In genomic region chr18:50334546-50335152, GRCh38 we compare ENCODE assay signal across 13 cellular contexts. TPM values are rescaled to one million over a fixed set of nuclear protein-coding genes. Genes with fewer than 3 reads are reported as not detected.
DNase-seq lines count a peak whose midpoint lies in the region; ATAC-seq, FAIRE-seq and TF ChIP-seq lines count a peak whose summit lies in the region.
"Had no signal": no experiment of that assay in that cellular context is flagged by ENCODE, and none has a peak within 500 bp of the region (broad histone marks: within the 10 kb centered on the region; RNA-seq: fewer than 3 reads in every experiment).

No MANE protein-coding gene starts in this region.

- POLR2A ChIA-PET in GM12878 (lab: Charles Lee): no interaction called here

- no peak for TF ChIP-seq POLR2A in GM12878 (IDR thresholded peaks at IDR 0.05; ENCODE audit: low read depth, low read length)

- peak; percentile 43 to 66; a peak in 3 of 4 replicates for TF ChIP-seq EP300 in GM12878 (IDR thresholded peaks at IDR 0.05; ENCODE audit: borderline replicate concordance in 1 of 2, control insufficient read depth in 1 of 2, low read depth in 2 of 2, low read length in 2 of 2)

- DNase-seq in GM12878 (ENCODE audit: low read depth, low spot score) (peak; percentile 71), endodermal cell (no peak), ACHN (no peak), NCI-H2196 treated with DMSO at 0.1 percent for 48 hours (lab: John Stamatoyannopoulos, UW; ENCODE audit: unreplicated experiment) (no peak)
- no peak for DNase-seq in activated CD4-positive, alpha-beta T cell treated with anti-CD3 and anti-CD28 coated beads for 48 hours
- DNase-seq: foreskin fibroblast, GM23248, NCI-H187 treated with DMSO at 0.1 percent for 48 hours, T-cell had no signal

- peak; percentile 81 for FAIRE-seq in GM12878 (lab: Jason Lieb, UNC)

- no peaks in the 10 kb centered on the region for H3K27me3 ChIP-seq in GM12878 (replicated peaks in 1 of 2; ENCODE audit: control insufficient read depth in 2 of 2, insufficient read depth in 2 of 2, low read length in 1 of 2)
- no peaks in the 10 kb centered on the region for H3K27me3 ChIP-seq in endodermal cell (ENCODE audit: control insufficient read depth, insufficient read depth, low read length, poor library complexity, severe bottlenecking)

- no peak for TF ChIP-seq RAD21 in GM12878 (IDR thresholded peaks at IDR 0.05; ENCODE audit: insufficient read depth, low read depth, low read length)

- H3K4me2 ChIP-seq in GM12878 (ENCODE audit: control insufficient read depth, insufficient read depth): peak overlapping the region; percentile 90

- H3K4me1 ChIP-seq in GM12878 (ENCODE audit: control insufficient read depth, insufficient read depth, low read length) (peaks cover 49% of the 10 kb centered on the region), endodermal cell (ENCODE audit: control insufficient read depth, insufficient read depth, low read length) (peaks cover 19% of the 10 kb centered on the region)

- 15% methylated on average over 7 of the region's 7 CpGs for WGBS in GM12878 (ENCODE audit: insufficient coverage, insufficient replicate concordance, low lambda C conversion rate, missing lambda C conversion rate)
- WGBS in endodermal cell (ENCODE audit: insufficient coverage in 1 of 2, insufficient read length in 1 of 2), 2 experiments: 74 to 78% methylated on average over 5 to 7 of the region's 7 CpGs

- SMC1A ChIA-PET in GM12878 (lab: Charles Lee; ENCODE audit: uncharacterized antibody, unreplicated experiment): interaction anchor here (2.0 to 3.9 kb wide), 4 partner anchors 8 to 21 kb away, joined by 6 to 25 read pairs (median 18); no protein-coding TSS in a partner anchor

- RAD21 ChIA-PET in GM12878 (lab: Charles Lee; ENCODE audit: unreplicated experiment): no interaction called here

- peaks cover 48% of the 10 kb centered on the region for H3K4me1 Mint-ChIP-seq in endodermal cell

- H3K9ac ChIP-seq in GM12878 (ENCODE audit: control insufficient read depth, insufficient read depth, low read length): no peak overlapping the region
- no peak overlapping the region for H3K9ac ChIP-seq in endodermal cell (ENCODE audit: extremely low read depth, low read length, poor library complexity, severe bottlenecking)
- H3K9ac ChIP-seq: GM23248 had no signal

- no peaks in the 10 kb centered on the region for H3K36me3 ChIP-seq in GM12878 (ENCODE audit: control insufficient read depth in 2 of 2, insufficient read depth in 2 of 2, low read length in 1 of 2)
- no peaks in the 10 kb centered on the region for H3K36me3 ChIP-seq in endodermal cell (ENCODE audit: control insufficient read depth, insufficient read depth, low read length)

- no peaks in the 10 kb centered on the region for H3K36me3 Mint-ChIP-seq in endodermal cell (ENCODE audit: low read depth)
- H3K36me3 Mint-ChIP-seq: T-cell had no signal

- CTCF ChIA-PET in GM12878 (lab: Yijun Ruan, JAX): no interaction called here

- peaks cover 9% of the 10 kb centered on the region for H3K9me3 Mint-ChIP-seq in endodermal cell

- in situ Hi-C loops in GM12878 (cut with MboI): no loop called here
- in situ Hi-C loops in ACHN (cut with HindIII; ENCODE audit: low pct_ligation_motif_present, low pct_unique_long_range_greater_than_20kb, low sequenced_read_pairs): no loop called here

- H3K79me2 ChIP-seq in GM12878 (ENCODE audit: control insufficient read depth, insufficient read depth, low read length): no peaks in the 10 kb centered on the region

- H3K9me3 ChIP-seq in GM12878 (replicated peaks; ENCODE audit: control insufficient read depth, insufficient read depth, low read length): peaks cover 10% of the 10 kb centered on the region; the same call in 2 of the 3 replicates
- peaks cover 11% of the 10 kb centered on the region for H3K9me3 ChIP-seq in endodermal cell (ENCODE audit: control insufficient read depth, low read length)

- H3K27ac Mint-ChIP-seq in endodermal cell: no peak overlapping the region
- H3K27ac Mint-ChIP-seq: T-cell had no signal

- peak overlapping the region; percentile 2; the same call in 1 of the 2 replicates for H3K4me3 ChIP-seq in GM12878
- no peak overlapping the region for H3K4me3 ChIP-seq in endodermal cell (ENCODE audit: low read length)
- H3K4me3 ChIP-seq: GM23248 had no signal

- H3K4me3 Mint-ChIP-seq in endodermal cell: no peak overlapping the region
- H3K4me3 Mint-ChIP-seq: T-cell had no signal

- no peak for TF ChIP-seq CTCF in GM12878 (IDR thresholded peaks at IDR 0.05 in 2 of 3, conservative IDR thresholded peaks at IDR 0.05 in 1 of 3; ENCODE audit: control insufficient read depth in 2 of 3, extremely low read depth in 1 of 3, insufficient read depth in 1 of 3, low read depth in 3 of 3, low read length in 3 of 3)
- TF ChIP-seq CTCF in endodermal cell (conservative IDR thresholded peaks at IDR 0.05): no peak

- intact Hi-C loops in GM12878 (cut with micrococcal nuclease; ENCODE audit: unreplicated experiment): no loop called here

- H3K27ac ChIP-seq in GM12878 (ENCODE audit: control insufficient read depth, insufficient read depth) (peak overlapping the region; percentile 31), endodermal cell (ENCODE audit: low read depth, low read length) (no peak overlapping the region)
- H3K27ac ChIP-seq: C4-2B, GM23248 had no signal

- H4K20me1 ChIP-seq in GM12878 (ENCODE audit: control insufficient read depth, insufficient read depth): no peaks in the 10 kb centered on the region

- no peak overlapping the region for H2AFZ ChIP-seq in GM12878 (ENCODE audit: control insufficient read depth, low read depth, low read length)
- H2AFZ ChIP-seq: GM23248 had no signal

- BruUV-seq in GM12878 (replicated peaks; lab: Mats Ljungman, UMichigan): no TSS peak

- peak; percentile 50 for ATAC-seq in GM18873 (IDR thresholded peaks at IDR 0.05; ENCODE audit: low FRiP score, unreplicated experiment)
- peak; percentile 80 for ATAC-seq in GM21723 (IDR thresholded peaks at IDR 0.05; ENCODE audit: unreplicated experiment)
- peak; percentile 73 for ATAC-seq in HG03342 (IDR thresholded peaks at IDR 0.05; ENCODE audit: unreplicated experiment)
- ATAC-seq in GM12878: peak; percentile 78
- ATAC-seq: T-cell had no signal

- peaks cover 2% of the 10 kb centered on the region for H3K27me3 Mint-ChIP-seq in endodermal cell (ENCODE audit: insufficient read depth)

RNA-seq across cellular contexts. Expression of gene SKA1, which starts 40.2 kb away (rescaled TPM):
- total RNA-seq in GM12878 (2013; cell fraction: nucleolus; rRNA removed): 2.9 and 3.6 TPM in 2 replicates
- total RNA-seq in GM12878 (2014; rRNA removed) (31.3 and 34.2 TPM in 2 replicates), GM12878 (2014; rRNA removed; fragmentation: Illumina TruSeq; extraction: Trizol) (32.3 and 35.7 TPM in 2 replicates), GM12878 (2021) (24.0 and 25.6 TPM in 2 replicates), endodermal cell (10 to 100 TPM; 26.4 to 70.0 TPM)
- polyA plus RNA-seq in GM12878 (2011; ENCODE audit: low read depth): 9.8 TPM
- polyA plus RNA-seq in GM12878 (2011; rRNA removed) (23.7 and 38.6 TPM in 2 replicates), GM12878 (2014; fragmentation: Illumina TruSeq; extraction: Trizol) (36.7 and 40.9 TPM in 2 replicates), GM12878 (2014; fragmentation: Nextera tagmentation; extraction: Ambion mirVana) (10 to 100 TPM; 16.4 to 17.6 TPM), GM12878 (2014; rRNA removed) (25.4 and 30.8 TPM in 2 replicates), GM12878 (2016; fragmentation: Nextera tagmentation; extraction: Ambion mirVana) (10 to 100 TPM; 31.9 to 34.2 TPM)
- 17.4 and 18.1 TPM in 2 replicates for polyA plus RNA-seq in GM12878 (2011; cell fraction: cytosol; rRNA removed)
- polyA plus RNA-seq in GM12878 (2011; cell fraction: nucleus; rRNA removed): 4.3 and 5.8 TPM in 2 replicates
- 11.6 and 13.5 TPM in 2 replicates for polyA plus RNA-seq in GM12878 (2012)
- 14.8 and 18.1 TPM in 2 replicates for polyA minus RNA-seq in GM12878 (2011; rRNA and poly(A)+ RNA removed)
- 11.0 and 16.4 TPM in 2 replicates for polyA minus RNA-seq in GM12878 (2011; cell fraction: cytosol; rRNA and poly(A)+ RNA removed)
- 2.3 and 5.5 TPM in 2 replicates for polyA minus RNA-seq in GM12878 (2011; cell fraction: nucleus; rRNA and poly(A)+ RNA removed)
- polyA plus RNA-seq in endodermal cell (2013, experiment 1 of 2): 23.4 TPM
- polyA plus RNA-seq in endodermal cell (2013, experiment 2 of 2): 22.7 TPM

RNA-seq across cellular contexts. Expression of gene CXXC1, which starts 47.2 kb away (rescaled TPM):
- total RNA-seq in GM12878 (2013; cell fraction: nucleolus; rRNA removed): 110 and 131 TPM in 2 replicates
- total RNA-seq in GM12878 (2014; rRNA removed): 81.1 and 82.1 TPM in 2 replicates
- total RNA-seq in GM12878 (2014; rRNA removed; fragmentation: Illumina TruSeq; extraction: Trizol): 48.5 and 51.2 TPM in 2 replicates
- 160 and 180 TPM in 2 replicates for total RNA-seq in GM12878 (2021)
- polyA plus RNA-seq in GM12878 (2011; ENCODE audit: low read depth): 96.5 TPM
- polyA plus RNA-seq in GM12878 (2011; rRNA removed): 58.3 and 106 TPM in 2 replicates
- 179 and 292 TPM in 2 replicates for polyA plus RNA-seq in GM12878 (2011; cell fraction: cytosol; rRNA removed)
- 1,325 and 1,540 TPM in 2 replicates for polyA plus RNA-seq in GM12878 (2011; cell fraction: nucleus; rRNA removed)
- polyA plus RNA-seq in GM12878 (2012): 187 and 242 TPM in 2 replicates
- polyA plus RNA-seq in GM12878 (2014; fragmentation: Illumina TruSeq; extraction: Trizol): 56.4 and 70.0 TPM in 2 replicates
- 10 to 100 TPM in 1 of 2 experiments, 1 to 10 TPM in 1; 9.2 to 17.0 TPM for polyA plus RNA-seq in GM12878 (2014; fragmentation: Nextera tagmentation; extraction: Ambion mirVana)
- 161 and 206 TPM in 2 replicates for polyA plus RNA-seq in GM12878 (2014; rRNA removed)
- 100 to 1,000 TPM; 147 to 148 TPM for polyA plus RNA-seq in GM12878 (2016; fragmentation: Nextera tagmentation; extraction: Ambion mirVana)
- polyA minus RNA-seq in GM12878 (2011; rRNA and poly(A)+ RNA removed): 65.9 and 109 TPM in 2 replicates
- polyA minus RNA-seq in GM12878 (2011; cell fraction: cytosol; rRNA and poly(A)+ RNA removed): 35.4 and 47.8 TPM in 2 replicates
- 83.8 and 143 TPM in 2 replicates for polyA minus RNA-seq in GM12878 (2011; cell fraction: nucleus; rRNA and poly(A)+ RNA removed)
- 100 to 1,000 TPM in 1 of 2 donors, 10 to 100 TPM in 1; 93.1 to 102 TPM for total RNA-seq in endodermal cell
- polyA plus RNA-seq in endodermal cell (2013, experiment 1 of 2): 65.0 TPM
- 62.4 TPM for polyA plus RNA-seq in endodermal cell (2013, experiment 2 of 2)

RNA-seq across cellular contexts. Expression of gene MBD1, which starts 53.3 kb away (rescaled TPM):
- 197 and 225 TPM in 2 replicates for total RNA-seq in GM12878 (2013; cell fraction: nucleolus; rRNA removed)
- total RNA-seq in GM12878 (2014; rRNA removed) (56.9 and 59.9 TPM in 2 replicates), GM12878 (2014; rRNA removed; fragmentation: Illumina TruSeq; extraction: Trizol) (35.4 and 39.2 TPM in 2 replicates), GM12878 (2021) (83.0 and 97.7 TPM in 2 replicates), endodermal cell (10 to 100 TPM; 77.1 to 79.6 TPM)
- polyA plus RNA-seq in GM12878 (2011; ENCODE audit: low read depth): 42.0 TPM
- polyA plus RNA-seq in GM12878 (2011; rRNA removed) (61.3 and 91.0 TPM in 2 replicates), GM12878 (2014; fragmentation: Illumina TruSeq; extraction: Trizol) (40.6 and 45.4 TPM in 2 replicates), GM12878 (2014; fragmentation: Nextera tagmentation; extraction: Ambion mirVana) (10 to 100 TPM in 1 of 2 experiments, 1 to 10 TPM in 1; 8.4 to 12.4 TPM), GM12878 (2014; rRNA removed) (79.0 and 92.6 TPM in 2 replicates), GM12878 (2016; fragmentation: Nextera tagmentation; extraction: Ambion mirVana) (10 to 100 TPM; 59.8 to 60.2 TPM)
- polyA plus RNA-seq in GM12878 (2011; cell fraction: cytosol; rRNA removed): 84.2 and 109 TPM in 2 replicates
- polyA plus RNA-seq in GM12878 (2011; cell fraction: nucleus; rRNA removed): 621 and 682 TPM in 2 replicates
- 82.8 and 83.1 TPM in 2 replicates for polyA plus RNA-seq in GM12878 (2012)
- 60.2 and 100 TPM in 2 replicates for polyA minus RNA-seq in GM12878 (2011; rRNA and poly(A)+ RNA removed)
- 40.6 and 44.4 TPM in 2 replicates for polyA minus RNA-seq in GM12878 (2011; cell fraction: cytosol; rRNA and poly(A)+ RNA removed)
- 124 and 168 TPM in 2 replicates for polyA minus RNA-seq in GM12878 (2011; cell fraction: nucleus; rRNA and poly(A)+ RNA removed)
- polyA plus RNA-seq in endodermal cell (2013, experiment 1 of 2): 56.2 TPM
- 45.2 TPM for polyA plus RNA-seq in endodermal cell (2013, experiment 2 of 2)
